In genomic region chr10:79195091-79195923, GRCh38 we compare ENCODE assay signal across 8 cellular contexts.
A peak's percentile ranks its signal among the peaks of the same experiment; 100 is the strongest.
DNase-seq lines count a peak whose midpoint lies in the region; ATAC-seq lines count a peak whose summit lies in the region.

No MANE protein-coding gene starts in this region.

- H3K4me1 Mint-ChIP-seq in effector memory CD8-positive, alpha-beta T cell (ENCODE audit: low read depth in 2 of 2): peaks cover 0 to 6% of the 10 kb centered on the region in 2 donors

- peaks cover 57% of the 10 kb centered on the region for H3K4me1 ChIP-seq in mesenchymal stem cell (ENCODE audit: control insufficient read depth, insufficient read depth, low read depth, low read length)

- H2BK120ac ChIP-seq in mesenchymal stem cell (ENCODE audit: low read depth, low read length): peak overlapping the region; percentile 81

- peak overlapping the region in 1 of 2 experiments; percentile 4 for H3K23ac ChIP-seq in mesenchymal stem cell (ENCODE audit: low read length in 2 of 2)

- no peak overlapping the region for H4K8ac ChIP-seq in mesenchymal stem cell (ENCODE audit: low read length)

- 15% methylated on average over 22 of the region's 22 CpGs for WGBS in mesenchymal stem cell

- H3K4me2 ChIP-seq in mesenchymal stem cell (ENCODE audit: low read length, poor library complexity, severe bottlenecking): peak overlapping the region; percentile 0

- peak overlapping the region; percentile 52 to 59 for H3K4ac ChIP-seq in mesenchymal stem cell (ENCODE audit: low read depth in 1 of 2, low read length in 2 of 2)

- no peaks in the 10 kb centered on the region for H3K27me3 Mint-ChIP-seq in effector memory CD8-positive, alpha-beta T cell

- peak overlapping the region; percentile 65 for H4K91ac ChIP-seq in mesenchymal stem cell (ENCODE audit: low read length)

- H3K27me3 ChIP-seq in mesenchymal stem cell (ENCODE audit: control insufficient read depth in 1 of 2, insufficient read depth in 1 of 2, low read length in 2 of 2): no peaks in the 10 kb centered on the region

- peak overlapping the region; percentile 36 for H3K27ac ChIP-seq in mesenchymal stem cell (ENCODE audit: low read length, poor library complexity, severe bottlenecking)

- ATAC-seq in GM19023 (IDR thresholded peaks at IDR 0.05; ENCODE audit: unreplicated experiment) (peak; percentile 84), HG03439 (IDR thresholded peaks at IDR 0.05; ENCODE audit: unreplicated experiment) (peak; percentile 70)
- peak; percentile 92 for ATAC-seq in effector memory CD8-positive, alpha-beta T cell (replicated peaks)

- H3K4me3 Mint-ChIP-seq in effector memory CD8-positive, alpha-beta T cell: no peak overlapping the region

- no peak overlapping the region for H2AFZ ChIP-seq in mesenchymal stem cell (ENCODE audit: low read depth, low read length)

- H3K79me1 ChIP-seq in mesenchymal stem cell (replicated peaks; ENCODE audit: low read length, poor library complexity, severe bottlenecking): peaks cover 36% of the 10 kb centered on the region

- H3K9ac ChIP-seq in mesenchymal stem cell (ENCODE audit: low read length): no peak overlapping the region

- peaks cover 6% of the 10 kb centered on the region for H3K36me3 Mint-ChIP-seq in effector memory CD8-positive, alpha-beta T cell (ENCODE audit: insufficient read depth)

- no peak overlapping the region for H2BK5ac ChIP-seq in mesenchymal stem cell (ENCODE audit: low read depth, low read length, poor library complexity, severe bottlenecking)

- H3K36me3 ChIP-seq in mesenchymal stem cell (ENCODE audit: control insufficient read depth in 1 of 2, insufficient read depth in 2 of 2, low read depth in 1 of 2, low read length in 2 of 2): peaks cover 49% of the 10 kb centered on the region in 2 experiments

- no peak overlapping the region for H3K4me3 ChIP-seq in mesenchymal stem cell (ENCODE audit: insufficient read depth in 1 of 2, low read depth in 1 of 2, low read length in 2 of 2)

- DNase-seq in AML-193 (lab: John Stamatoyannopoulos, UW) (peak; percentile 31 to 48), NCI-H82 treated with DMSO at 0.1 percent for 48 hours (lab: John Stamatoyannopoulos, UW; ENCODE audit: unreplicated experiment) (peak; percentile 46), mesenchymal stem cell (peak; percentile 85)
- DNase-seq in activated CD8-positive, alpha-beta memory T cell treated with anti-CD3 and anti-CD28 coated beads for 1 hour (ENCODE audit: extremely low read depth in 1 of 2, low read depth in 1 of 2): peak; percentile 37 to 74
- peak; percentile 70 to 73 (median 71) for DNase-seq in effector memory CD8-positive, alpha-beta T cell
- peak; percentile 59 for DNase-seq in stimulated activated CD8-positive, alpha-beta memory T cell treated with anti-CD3 and anti-CD28 coated beads, Interleukin-15, amount 100 ng/mL, for 1 hour (ENCODE audit: low read depth)

- H2AK5ac ChIP-seq in mesenchymal stem cell (ENCODE audit: low read length, severe bottlenecking): peak overlapping the region; percentile 50

- peak overlapping the region; percentile 45 to 84 for H3K18ac ChIP-seq in mesenchymal stem cell (ENCODE audit: low read depth in 1 of 2, low read length in 2 of 2)

- H3K9me3 Mint-ChIP-seq in effector memory CD8-positive, alpha-beta T cell: no peaks in the 10 kb centered on the region

- peak overlapping the region in 1 of 2 donors; percentile 65 for H3K27ac Mint-ChIP-seq in effector memory CD8-positive, alpha-beta T cell

- no peaks in the 10 kb centered on the region for H3K9me3 ChIP-seq in mesenchymal stem cell (ENCODE audit: control insufficient read depth, low read length)

- peak overlapping the region; percentile 70 to 82 for H2BK12ac ChIP-seq in mesenchymal stem cell (ENCODE audit: low read length in 2 of 2)

- H3K14ac ChIP-seq in mesenchymal stem cell (ENCODE audit: low read length in 2 of 2): peak overlapping the region in 1 of 2 experiments; percentile 69

- no peak overlapping the region for H2BK15ac ChIP-seq in mesenchymal stem cell (ENCODE audit: low read depth, poor library complexity, severe bottlenecking)
